In genomic region chr5:100574716-100575115, GRCh38 we compare ENCODE assay signal across 29 cellular contexts.
"Had no signal": no experiment of that assay in that cellular context is flagged by ENCODE, and none has a peak within 500 bp of the region (broad histone marks: within the 10 kb centered on the region; RNA-seq: fewer than 3 reads in every experiment).

No MANE protein-coding gene starts in this region.

- H3K36me3 Mint-ChIP-seq: natural killer cell had no signal

- ATAC-seq: foreskin keratinocyte; left colon; left ventricle myocardium superior; lower lobe of right lung; natural killer cell; pancreas; stimulated activated naive CD8-positive, alpha-beta T cell treated with anti-CD3 and anti-CD28 coated beads, Interleukin-15, amount 100 ng/mL, for 72 hours had no signal

- H3K4me3 Mint-ChIP-seq: endodermal cell; immature natural killer cell; memory B cell; natural killer cell; stimulated activated naive CD8-positive, alpha-beta T cell treated with anti-CD3 and anti-CD28 coated beads, Interleukin-15, amount 100 ng/mL, for 72 hours had no signal

- H3K9me3 ChIP-seq: esophagus muscularis mucosa, lower lobe of right lung, pancreas, right lobe of liver, thyroid gland, vagina had no signal

- H3K4me2 ChIP-seq: smooth muscle cell had no signal

- H3K27me3 ChIP-seq: esophagus muscularis mucosa, foreskin keratinocyte, pancreas, right lobe of liver, thyroid gland, vagina had no signal

- H3K4me3 ChIP-seq: esophagus muscularis mucosa, lower lobe of right lung, pancreas, right lobe of liver, smooth muscle cell, thyroid gland, vagina had no signal

- FAIRE-seq: pancreas had no signal

- H3K36me3 ChIP-seq: esophagus muscularis mucosa, lower lobe of right lung, pancreas, right lobe of liver, thyroid gland, vagina had no signal

- H3K27me3 Mint-ChIP-seq: memory B cell; stimulated activated naive CD8-positive, alpha-beta T cell treated with anti-CD3 and anti-CD28 coated beads, Interleukin-15, amount 100 ng/mL, for 72 hours had no signal

- H3K4me1 ChIP-seq: foreskin keratinocyte, lower lobe of right lung, right lobe of liver had no signal

- H3K4me1 Mint-ChIP-seq: endodermal cell; memory B cell; stimulated activated naive CD8-positive, alpha-beta T cell treated with anti-CD3 and anti-CD28 coated beads, Interleukin-15, amount 100 ng/mL, for 72 hours had no signal

- H3K27ac Mint-ChIP-seq: endodermal cell; immature natural killer cell; memory B cell; natural killer cell; stimulated activated naive CD8-positive, alpha-beta T cell treated with anti-CD3 and anti-CD28 coated beads, Interleukin-15, amount 100 ng/mL, for 72 hours had no signal

- H3K9me3 Mint-ChIP-seq: endodermal cell; immature natural killer cell; memory B cell; natural killer cell; stimulated activated naive CD8-positive, alpha-beta T cell treated with anti-CD3 and anti-CD28 coated beads, Interleukin-15, amount 100 ng/mL, for 72 hours had no signal

- H3K27ac ChIP-seq: esophagus muscularis mucosa, foreskin keratinocyte, lower lobe of right lung, pancreas, right lobe of liver, vagina had no signal

- DNase-seq: effector CD8-positive, alpha-beta T cell; endodermal cell; foreskin keratinocyte; glutamatergic neuron; hypothalamus; immature natural killer cell; islet precursor cell; kidney glomerular epithelial cell; left colon; left ventricle myocardium superior; lower lobe of right lung; midbrain; natural killer cell; occipital lobe; pancreas; retina; right lobe of liver; stimulated activated CD4-positive, alpha-beta T cell treated with anti-CD3 and anti-CD28 coated beads, Interleukin-12 subunit alpha, Interleukin-12 subunit beta, amount 100 ng/mL, for 4 hours; stimulated activated CD4-positive, alpha-beta T cell treated with anti-CD3 and anti-CD28 coated beads, Interleukin-1b, Interleukin-23, amount 100 ng/mL, for 48 hours; stimulated activated CD4-positive, alpha-beta T cell treated with anti-CD3 and anti-CD28 coated beads, Interleukin-4, amount 100 ng/mL, for 1 hour; stimulated activated CD8-positive, alpha-beta memory T cell treated with anti-CD3 and anti-CD28 coated beads, Interleukin-4, amount 100 ng/mL, for 48 hours; stimulated activated naive CD4-positive, alpha-beta T cell; stimulated activated naive CD8-positive, alpha-beta T cell treated with anti-CD3 and anti-CD28 coated beads, Interleukin-15, amount 100 ng/mL, for 72 hours; thyroid gland; trophoblast cell had no signal
